Comparison of ENCODE assay signal across 8 cellular contexts in genomic region chr1:109239580-109240068, GRCh38. TPM values are rescaled to one million over a fixed set of nuclear protein-coding genes. Genes with fewer than 3 reads are reported as not detected.
DNase-seq lines count a peak whose midpoint lies in the region; ATAC-seq and TF ChIP-seq lines count a peak whose summit lies in the region.

No MANE protein-coding gene starts in this region.

- no peaks in the 10 kb centered on the region for H3K9me3 ChIP-seq in spleen

- ATAC-seq in WTC11 = no peak; the same call in 1 of the 2 replicates
- ATAC-seq in GM19397 (IDR thresholded peaks at IDR 0.05; ENCODE audit: unreplicated experiment) = no peak

- no peaks in the 10 kb centered on the region; the same call in 1 of the 2 replicates for H3K27me3 Mint-ChIP-seq in WTC11 (ENCODE audit: low read depth)

- peaks cover 32% of the 10 kb centered on the region for H3K36me3 Mint-ChIP-seq in WTC11

- TF ChIP-seq CTCF in GM13977 (IDR thresholded peaks at IDR 0.05; ENCODE audit: extremely low read depth, insufficient read depth, missing control alignments) (peak; percentile 67), WTC11 (IDR thresholded peaks at IDR 0.05) (peak; percentile 48), spleen (IDR thresholded peaks at IDR 0.05 in 8 of 11, conservative IDR thresholded peaks at IDR 0.05 in 3 of 11) (peak in 8 of 11 experiments; percentile 15 to 63 (median 40))

- H3K27me3 ChIP-seq in spleen (replicated peaks in 1 of 7) = peaks cover 0 to 39% (median 0%) of the 10 kb centered on the region in 7 donors

- intact Hi-C loops in spleen (cut with DNase I; ENCODE audit: low total_unique reads) = no loop called here

- TF ChIP-seq POLR2A in spleen (IDR thresholded peaks at IDR 0.05) = no peak

- H3K4me1 ChIP-seq in spleen = peaks cover 8 to 25% (median 17%) of the 10 kb centered on the region in 6 donors

- peak overlapping the region; percentile 22; the same call in 1 of the 2 replicates for H3K4me3 Mint-ChIP-seq in WTC11

- no peak overlapping the region for H3K4me3 ChIP-seq in spleen

- 68 to 90% (median 83%) methylated on average over 3 of the region's 3 CpGs for WGBS in spleen, 5 donors

- in situ Hi-C loops in GM13977 (cut with MboI; ENCODE audit: low pct_unique_long_range_greater_than_20kb, low sequenced_read_pairs, unreplicated experiment) = no loop called here

- peak overlapping the region in 1 of 8 donors; percentile 17 for H3K27ac ChIP-seq in spleen

- peak overlapping the region; percentile 92 for H3K27ac Mint-ChIP-seq in WTC11

- peaks cover 3 to 51% (median 49%) of the 10 kb centered on the region in 6 donors for H3K36me3 ChIP-seq in spleen

- H3K4me1 Mint-ChIP-seq in WTC11 = peaks cover 54% of the 10 kb centered on the region

- POLR2A ChIA-PET in WTC11 (lab: Charles Lee) = interaction anchor here (0.6 to 3.6 kb wide), 12 partner anchors 8 to 159 kb away, joined by 3 to 31 read pairs (median 4); partner anchors contain the start of genes CELSR2, PSRC1, SARS1 and SORT1

- CTCF ChIA-PET in WTC11 (lab: Charles Lee) = interaction anchor here (0.5 to 5.2 kb wide), 38 partner anchors 9 to 293 kb away, joined by 3 to 109 read pairs (median 5); partner anchors contain the start of genes ATXN7L2, CELSR2, ELAPOR1 and MYBPHL

- DNase-seq in AML-193 (lab: John Stamatoyannopoulos, UW) = peak; percentile 6 to 26
- DNase-seq in GM13977 (ENCODE audit: low spot score) = peak; percentile 59
- peak; percentile 27 for DNase-seq in LHCN-M2 (ENCODE audit: low read depth)
- peak; percentile 76 for DNase-seq in WTC11 (ENCODE audit: low spot score)
- peak; percentile 43 for DNase-seq in glomerular visceral epithelial cell (ENCODE audit: extremely low spot score)
- peak; percentile 72 for DNase-seq in spleen
- no peak for DNase-seq in NK-92 (lab: John Stamatoyannopoulos, UW; ENCODE audit: unreplicated experiment)

- no peaks in the 10 kb centered on the region for H3K9me3 Mint-ChIP-seq in WTC11

TF ChIP-seq in WTC11, 78 proteins besides CTCF, POLR2A, EP300 and RAD21:
- 0 out of 2 replicates have a peak, but pooled peaks have one; percentile 32 for TF ChIP-seq NFATC4 (CRISPR knock-in tag; IDR thresholded peaks at IDR 0.05)
- peak; percentile 52; the same call in 1 of the 2 replicates for TF ChIP-seq ZNF423 (CRISPR knock-in tag; IDR thresholded peaks at IDR 0.05)
- TF ChIP-seq IRF2 (CRISPR knock-in tag; IDR thresholded peaks at IDR 0.05; ENCODE audit: borderline replicate concordance, low read depth) = no peak
- 0 out of 2 replicates have a peak, but pooled peaks have one; percentile 67 for TF ChIP-seq KAT7 (CRISPR knock-in tag; IDR thresholded peaks at IDR 0.05; ENCODE audit: borderline replicate concordance)

RNA-seq across cellular contexts. Expression of gene CELSR2, which starts 9.7 kb away (rescaled TPM):
- total RNA-seq in LHCN-M2 (2014; rRNA removed) (0.06 and 0.17 TPM in 2 replicates), WTC11 (2021) (26.8 to 31.3 TPM (median 28.2 TPM) in 3 replicates), spleen (1 to 10 TPM in 5 of 7 donors, under 1 TPM in 2; 0.79 to 2.9 (median 1.4) TPM)
- polyA plus RNA-seq in LHCN-M2 (2012) = 0.36 TPM
- under 1 TPM; 0.20 to 0.54 (median 0.46) TPM for polyA plus RNA-seq in spleen

RNA-seq across cellular contexts. Expression of gene SARS1, which starts 25.9 kb away (rescaled TPM):
- total RNA-seq in LHCN-M2 (2014; rRNA removed) (134 and 149 TPM in 2 replicates), WTC11 (2021) (126 to 149 TPM (median 129 TPM) in 3 replicates), spleen (100 to 1,000 TPM in 3 of 7 donors, 10 to 100 TPM in 4; 98.5 to 138 (median 99.4) TPM)
- polyA plus RNA-seq in LHCN-M2 (2012) = 165 TPM
- polyA plus RNA-seq in spleen = 10 to 100 TPM; 47.2 to 63.2 (median 50.1) TPM

RNA-seq across cellular contexts. Expression of gene PSRC1, which starts 43.3 kb away (rescaled TPM):
- total RNA-seq in LHCN-M2 (2014; rRNA removed) (57.6 and 60.4 TPM in 2 replicates), WTC11 (2021) (56.9 to 68.4 TPM (median 64.1 TPM) in 3 replicates), spleen (1 to 10 TPM; 2.0 to 9.3 (median 3.1) TPM)
- polyA plus RNA-seq in LHCN-M2 (2012) = 32.9 TPM
- 1 to 10 TPM; 3.5 to 3.9 (median 3.5) TPM for polyA plus RNA-seq in spleen
